Comparison of ENCODE assay signal across 9 cellular contexts in genomic region chrX:135596495-135596894, GRCh38.
DNase-seq lines count a peak whose midpoint lies in the region.
"Had no signal": no experiment of that assay in that cellular context is flagged by ENCODE, and none has a peak within 500 bp of the region (broad histone marks: within the 10 kb centered on the region; RNA-seq: fewer than 3 reads in every experiment).

No MANE protein-coding gene starts in this region.

- DNase-seq in GDM1 (lab: John Stamatoyannopoulos, UW) = peak; percentile 22
- DNase-seq in HUDEP-2 (lab: John Stamatoyannopoulos, UW; ENCODE audit: unreplicated experiment in 76 of 76) = peak in 49 of 76 experiments; percentile 0 to 54 (median 14)
- peak; percentile 71 for DNase-seq in SK-MEL-5 (ENCODE audit: low read depth, low spot score)
- peak; percentile 36 for DNase-seq in activated naive CD8-positive, alpha-beta T cell treated with anti-CD3 and anti-CD28 coated beads for 36 hours
- DNase-seq in immature natural killer cell = peak; percentile 3 to 39 (median 22)
- peak; percentile 9 for DNase-seq in stimulated activated CD8-positive, alpha-beta memory T cell treated with anti-CD3 and anti-CD28 coated beads, Interleukin-15, amount 100 ng/mL, for 24 hours (ENCODE audit: low read depth)
- no peak for DNase-seq in kidney glomerular epithelial cell (lab: John Stamatoyannopoulos, UW)
- no peak for DNase-seq in dedifferentiated amniotic fluid mesenchymal stem cell (ENCODE audit: extremely low spot score)

- H3K36me3 Mint-ChIP-seq in activated naive CD8-positive, alpha-beta T cell treated with anti-CD3 and anti-CD28 coated beads for 36 hours = no peaks in the 10 kb centered on the region
- no peaks in the 10 kb centered on the region for H3K36me3 Mint-ChIP-seq in immature natural killer cell
- H3K36me3 Mint-ChIP-seq: activated naive CD8-positive, alpha-beta T cell had no signal

- H3K9me3 Mint-ChIP-seq in activated naive CD8-positive, alpha-beta T cell treated with anti-CD3 and anti-CD28 coated beads for 36 hours = no peaks in the 10 kb centered on the region
- no peaks in the 10 kb centered on the region for H3K9me3 Mint-ChIP-seq in immature natural killer cell

- H3K4me1 Mint-ChIP-seq in activated naive CD8-positive, alpha-beta T cell treated with anti-CD3 and anti-CD28 coated beads for 36 hours = no peaks in the 10 kb centered on the region
- H3K4me1 Mint-ChIP-seq in immature natural killer cell = no peaks in the 10 kb centered on the region

- in situ Hi-C loops in SK-MEL-5 (cut with HindIII; ENCODE audit: low pct_unique_long_range_greater_than_20kb, low sequenced_read_pairs) = no loop called here

- peaks cover 10% of the 10 kb centered on the region for H3K27me3 Mint-ChIP-seq in activated naive CD8-positive, alpha-beta T cell treated with anti-CD3 and anti-CD28 coated beads for 36 hours
- peaks cover 10 to 15% (median 12%) of the 10 kb centered on the region in 3 donors for H3K27me3 Mint-ChIP-seq in immature natural killer cell (ENCODE audit: low read depth in 3 of 3)

- no peak overlapping the region for H3K27ac Mint-ChIP-seq in activated naive CD8-positive, alpha-beta T cell treated with anti-CD3 and anti-CD28 coated beads for 36 hours
- no peak overlapping the region for H3K27ac Mint-ChIP-seq in immature natural killer cell
- H3K27ac Mint-ChIP-seq: activated naive CD8-positive, alpha-beta T cell had no signal

- H3K4me3 Mint-ChIP-seq in activated naive CD8-positive, alpha-beta T cell treated with anti-CD3 and anti-CD28 coated beads for 36 hours = no peak overlapping the region
- no peak overlapping the region for H3K4me3 Mint-ChIP-seq in immature natural killer cell
- H3K4me3 Mint-ChIP-seq: activated naive CD8-positive, alpha-beta T cell had no signal

Comparison
In these comparisons a context has a peak if more than half of its experiments do, and no peak if none do; other contexts are left out.
1. DNase-seq: peak in GDM1 (single experiment), HUDEP-2 (49 of 76), SK-MEL-5 (single experiment), activated naive CD8-positive, alpha-beta T cell treated with anti-CD3 and anti-CD28 coated beads for 36 hours (single experiment), immature natural killer cell (3 of 3) and stimulated activated CD8-positive, alpha-beta memory T cell treated with anti-CD3 and anti-CD28 coated beads, Interleukin-15, amount 100 ng/mL, for 24 hours (single experiment); none in kidney glomerular epithelial cell (single experiment) and dedifferentiated amniotic fluid mesenchymal stem cell (single experiment).